27 cellular contexts compared by ENCODE assay signal in genomic region chr7:27409311-27409710, GRCh38.
DNase-seq lines count a peak whose midpoint lies in the region; ATAC-seq, FAIRE-seq and TF ChIP-seq lines count a peak whose summit lies in the region.
"Had no signal": no experiment of that assay in that cellular context is flagged by ENCODE, and none has a peak within 500 bp of the region (broad histone marks: within the 10 kb centered on the region; RNA-seq: fewer than 3 reads in every experiment).

No MANE protein-coding gene starts in this region.

- CTCF ChIA-PET in PC-3 (lab: Charles Lee) = no interaction called here
- CTCF ChIA-PET in activated CD8-positive, alpha-beta T cell treated with anti-CD3 and anti-CD28 coated beads for 36 hours (lab: Charles Lee) = no interaction called here

- H3K9ac ChIP-seq in PC-3 (ENCODE audit: low read length) = no peak overlapping the region
- H3K9ac ChIP-seq: BLaER1 had no signal

- H3K36me3 ChIP-seq in PC-3 (ENCODE audit: low read depth, low read length) = no peaks in the 10 kb centered on the region
- H3K36me3 ChIP-seq: BE2C, BLaER1 had no signal

- H3F3A ChIP-seq in PC-3 (ENCODE audit: low read length, unreplicated experiment) = no peaks in the 10 kb centered on the region

- H3K9me2 ChIP-seq in PC-3 (replicated peaks; ENCODE audit: low read length) = no peaks in the 10 kb centered on the region

- H3K9me3 ChIP-seq in PC-3 (ENCODE audit: low read length) = no peaks in the 10 kb centered on the region
- H3K9me3 ChIP-seq: BE2C, BLaER1 had no signal

- intact Hi-C loops in PC-3 (cut with micrococcal nuclease) = no loop called here
- intact Hi-C loops in activated CD8-positive, alpha-beta T cell treated with anti-CD3 and anti-CD28 coated beads for 36 hours (cut with micrococcal nuclease) = no loop called here

- H3K4me1 ChIP-seq in PC-3 (ENCODE audit: insufficient read depth, low read length) = peaks cover 12% of the 10 kb centered on the region
- H3K4me1 ChIP-seq: BE2C, BLaER1 had no signal

- POLR2A ChIA-PET in PC-3 (lab: Charles Lee; ENCODE audit: unreplicated experiment) = no interaction called here
- POLR2A ChIA-PET in activated CD8-positive, alpha-beta T cell treated with anti-CD3 and anti-CD28 coated beads for 36 hours (lab: Charles Lee) = no interaction called here

- H3K4me3 ChIP-seq in PC-3 (ENCODE audit: low read length) = no peak overlapping the region
- H3K4me3 ChIP-seq: BLaER1, GM12878 had no signal

- TF ChIP-seq CTCF in PC-3 (conservative IDR thresholded peaks at IDR 0.05; ENCODE audit: low read depth, low read length) = no peak
- TF ChIP-seq CTCF in activated CD8-positive, alpha-beta T cell treated with anti-CD3 and anti-CD28 coated beads for 36 hours (IDR thresholded peaks at IDR 0.05) = no peak

- H3K27ac ChIP-seq in PC-3 (ENCODE audit: low read length) = no peak overlapping the region
- H3K27ac ChIP-seq: BLaER1 had no signal

- no peaks in the 10 kb centered on the region for H3K79me2 ChIP-seq in PC-3 (ENCODE audit: low read length)

- DNase-seq in PC-3 (no peak), islet precursor cell (peak; percentile 51), urothelium cell line (ENCODE audit: low spot score) (no peak), NCI-H2107 (lab: John Stamatoyannopoulos, UW) (no peak), SK-N-DZ (ENCODE audit: low spot score) (no peak)
- no peak for DNase-seq in activated CD4-positive, CD25-positive, alpha-beta regulatory T cell (lab: John Stamatoyannopoulos, UW)
- DNase-seq in activated CD8-positive, alpha-beta T cell treated with anti-CD3 and anti-CD28 coated beads for 36 hours = no peak
- DNase-seq: 8988T; ACHN; BE2C; C1 segment of cervical spinal cord; CD4-positive, alpha-beta memory T cell; CD4-positive, CD25-positive, alpha-beta regulatory T cell; CD8-positive, alpha-beta memory T cell; COR-L47; DMS 273 treated with DMSO at 0.1 percent for 48 hours; DMS153; DMS53; DMS79; DND-41; GDM1 had no signal

- no peaks in the 10 kb centered on the region for H3K9me3 Mint-ChIP-seq in activated CD8-positive, alpha-beta T cell treated with anti-CD3 and anti-CD28 coated beads for 36 hours
- H3K9me3 Mint-ChIP-seq: CD8-positive, alpha-beta memory T cell had no signal

- no peak overlapping the region for H3K27ac Mint-ChIP-seq in activated CD8-positive, alpha-beta T cell treated with anti-CD3 and anti-CD28 coated beads for 36 hours
- H3K27ac Mint-ChIP-seq: CD14-positive monocyte; CD4-positive, alpha-beta memory T cell; CD4-positive, CD25-positive, alpha-beta regulatory T cell; CD8-positive, alpha-beta memory T cell had no signal

- BruUV-seq in PC-3 (replicated peaks; lab: Mats Ljungman, UMichigan) = no TSS peak

- H3K4me3 Mint-ChIP-seq in activated CD8-positive, alpha-beta T cell treated with anti-CD3 and anti-CD28 coated beads for 36 hours = no peak overlapping the region
- H3K4me3 Mint-ChIP-seq: CD14-positive monocyte; CD4-positive, alpha-beta memory T cell; CD4-positive, CD25-positive, alpha-beta regulatory T cell; CD8-positive, alpha-beta memory T cell had no signal

- no peak overlapping the region for H3K4me2 ChIP-seq in PC-3 (ENCODE audit: low read length)
- H3K4me2 ChIP-seq: BLaER1 had no signal

- no peak overlapping the region for H2AFZ ChIP-seq in PC-3 (ENCODE audit: low read length)

- H3K27me3 Mint-ChIP-seq in activated CD8-positive, alpha-beta T cell treated with anti-CD3 and anti-CD28 coated beads for 36 hours = peaks cover 8% of the 10 kb centered on the region
- H3K27me3 Mint-ChIP-seq: CD4-positive, CD25-positive, alpha-beta regulatory T cell had no signal

- H3K27me3 ChIP-seq in PC-3 (ENCODE audit: low read length) = no peaks in the 10 kb centered on the region
- H3K27me3 ChIP-seq: BE2C, BLaER1 had no signal

- no peaks in the 10 kb centered on the region for H3K4me1 Mint-ChIP-seq in activated CD8-positive, alpha-beta T cell treated with anti-CD3 and anti-CD28 coated beads for 36 hours (ENCODE audit: low read depth)
- H3K4me1 Mint-ChIP-seq: CD4-positive, alpha-beta memory T cell; CD4-positive, CD25-positive, alpha-beta regulatory T cell; CD8-positive, alpha-beta memory T cell had no signal

- ATAC-seq in PC-3 = peak; percentile 39
- ATAC-seq in activated CD8-positive, alpha-beta T cell treated with anti-CD3 and anti-CD28 coated beads for 36 hours = no peak
- ATAC-seq: GM12878 had no signal

- peak; percentile 9 for FAIRE-seq in urothelium cell line (lab: Jason Lieb, UNC)
- FAIRE-seq: A204.1, GM12878, GM12892, GM18507 had no signal

- no peaks in the 10 kb centered on the region for H3K36me3 Mint-ChIP-seq in activated CD8-positive, alpha-beta T cell treated with anti-CD3 and anti-CD28 coated beads for 36 hours (ENCODE audit: low read depth)
- H3K36me3 Mint-ChIP-seq: CD14-positive monocyte; CD4-positive, alpha-beta memory T cell; CD4-positive, CD25-positive, alpha-beta regulatory T cell; CD8-positive, alpha-beta memory T cell had no signal

- no peaks in the 10 kb centered on the region for H4K20me1 ChIP-seq in PC-3 (ENCODE audit: low read length)
- H4K20me1 ChIP-seq: BLaER1 had no signal
